ENCODE assay signal across 1 cellular context in the genomic region with DNA sequence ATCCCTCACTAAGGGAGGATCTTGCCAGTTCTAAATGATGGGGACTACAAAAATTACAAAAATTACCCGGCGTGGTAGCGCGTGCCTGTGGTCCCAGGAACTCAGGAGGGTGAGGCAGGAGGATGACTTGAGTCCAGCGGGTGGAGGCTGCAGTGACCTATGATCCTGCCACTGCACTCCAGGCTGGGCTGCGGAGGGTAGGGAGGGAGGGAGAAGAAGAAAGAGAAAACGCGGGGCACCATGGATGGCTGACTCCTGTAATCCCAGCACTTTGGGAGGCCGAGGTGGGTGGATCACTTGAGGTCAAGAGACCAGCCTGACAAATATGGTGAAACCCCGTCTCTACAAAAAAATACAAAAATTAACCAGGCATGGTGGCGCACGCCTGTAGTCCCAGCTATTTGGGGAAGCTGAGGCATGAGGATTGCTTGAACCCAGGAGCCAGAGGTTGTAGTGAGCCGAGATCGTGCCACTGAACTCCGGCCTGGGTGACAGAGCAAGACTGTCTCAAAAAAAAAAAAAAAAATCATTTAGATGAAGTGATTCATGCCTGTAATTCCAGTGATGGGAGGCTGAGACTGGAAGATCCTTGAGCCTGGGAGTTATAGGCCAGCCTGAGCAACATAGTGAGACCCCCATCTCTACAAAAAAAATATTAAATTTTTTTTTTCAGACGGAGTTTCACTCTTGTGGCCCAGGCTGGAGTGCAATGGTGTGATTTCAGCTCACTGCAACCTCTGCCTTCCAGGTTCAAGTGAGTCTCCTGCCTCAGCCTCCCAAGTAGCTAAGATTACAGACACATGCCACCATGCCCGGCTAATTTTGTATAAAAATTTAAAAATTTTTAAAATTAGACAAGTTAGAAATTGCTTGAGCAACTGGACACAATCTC.
A peak's percentile ranks its signal among the peaks of the same experiment; 100 is the strongest.
TF ChIP-seq lines count a peak whose summit lies in the region.

No MANE protein-coding gene starts in this region.

TF ChIP-seq in GM12878, 131 proteins besides CTCF, POLR2A, EP300 and RAD21:
- TF ChIP-seq FOXK2 (IDR thresholded peaks at IDR 0.05), result 0 out of 2 replicates have a peak, but pooled peaks have one; percentile 29
